Comparison of ENCODE assay signal across 8 cellular contexts in genomic region chr1:110053557-110054428, GRCh38.
DNase-seq lines count a peak whose midpoint lies in the region; ATAC-seq and TF ChIP-seq lines count a peak whose summit lies in the region.

No MANE protein-coding gene starts in this region.

- DNase-seq in ELF-1 (ENCODE audit: low read depth, low spot score): peak; percentile 84
- DNase-seq in HUDEP-2 (lab: John Stamatoyannopoulos, UW; ENCODE audit: unreplicated experiment in 76 of 76): peak in 48 of 76 experiments; percentile 3 to 63 (median 34)
- DNase-seq in UCSD-AML1 (lab: John Stamatoyannopoulos, UW; ENCODE audit: unreplicated experiment): peak; percentile 67
- DNase-seq in astrocyte of the spinal cord (ENCODE audit: low read depth, low spot score): no peak
- DNase-seq in islet precursor cell: peak; percentile 87
- peak; percentile 43 for DNase-seq in stimulated activated CD4-positive, alpha-beta T cell treated with anti-CD3 and anti-CD28 coated beads, Interleukin-2, amount 100 ng/mL, for 4 hours (ENCODE audit: low read depth)

- in situ Hi-C loops in astrocyte of the spinal cord (cut with HindIII; ENCODE audit: low sequenced_read_pairs): no loop called here

- ATAC-seq in GM19452 (IDR thresholded peaks at IDR 0.05; ENCODE audit: unreplicated experiment): no peak
- ATAC-seq in HG03521 (IDR thresholded peaks at IDR 0.05; ENCODE audit: unreplicated experiment): no peak

- TF ChIP-seq CTCF in astrocyte of the spinal cord (IDR thresholded peaks at IDR 0.05; ENCODE audit: low read depth, low read length): peak; percentile 99

- H3K4me3 ChIP-seq in astrocyte of the spinal cord (ENCODE audit: low read depth, low read length): no peak overlapping the region
